In the genomic region with DNA sequence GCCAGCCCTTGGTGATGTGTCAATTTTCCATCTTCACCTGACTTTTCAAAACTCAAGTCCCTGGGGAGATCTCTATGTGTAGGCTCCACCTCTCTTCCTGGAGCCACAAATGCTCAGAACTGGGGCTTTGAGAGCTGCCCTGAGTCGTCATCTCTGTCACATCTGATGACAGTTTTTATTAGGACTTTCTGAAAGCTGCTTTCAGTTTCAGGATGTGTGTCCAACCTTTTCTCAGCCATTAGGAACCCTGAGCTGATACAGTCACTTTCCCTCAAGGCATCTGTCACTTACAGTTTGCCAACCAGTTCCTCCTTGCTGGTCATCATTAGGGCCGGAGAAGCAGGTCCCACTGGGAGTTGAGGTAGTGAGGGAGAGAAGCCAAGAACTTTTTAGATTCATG, we compare ENCODE assay signal across 29 cellular contexts.
DNase-seq lines count a peak whose midpoint lies in the region; ATAC-seq and TF ChIP-seq lines count a peak whose summit lies in the region.
"Had no signal": no experiment of that assay in that cellular context is flagged by ENCODE, and none has a peak within 500 bp of the region (broad histone marks: within the 10 kb centered on the region; RNA-seq: fewer than 3 reads in every experiment).

No MANE protein-coding gene starts in this region.

- WGBS in sigmoid colon, 2 donors, result 48 to 75% methylated on average over 2 of the region's 2 CpGs

- H3K36me3 ChIP-seq in sigmoid colon, result no peaks in the 10 kb centered on the region
- H3K36me3 ChIP-seq: HAP-1, suprapubic skin had no signal

- TF ChIP-seq POLR2A in sigmoid colon (IDR thresholded peaks at IDR 0.05), result no peak

- peaks cover 15% of the 10 kb centered on the region for H3K9me3 Mint-ChIP-seq in osteocyte (ENCODE audit: unreplicated experiment)
- no peaks in the 10 kb centered on the region for H3K9me3 Mint-ChIP-seq in activated naive CD8-positive, alpha-beta T cell treated with anti-CD3 and anti-CD28 coated beads for 36 hours
- H3K9me3 Mint-ChIP-seq: T-helper 1 cell treated with Interleukin-12 subunit alpha and Interleukin-12 subunit beta and Interleukin-4 antibody, amounts not matched to agents 30 μg/mL and 1 μg/mL, for 36 hours had no signal

- H3K4me1 Mint-ChIP-seq in osteocyte (ENCODE audit: unreplicated experiment), result no peaks in the 10 kb centered on the region
- H3K4me1 Mint-ChIP-seq in activated naive CD8-positive, alpha-beta T cell treated with anti-CD3 and anti-CD28 coated beads for 36 hours, result no peaks in the 10 kb centered on the region
- H3K4me1 Mint-ChIP-seq: activated B cell treated with CpG ODN at 0.5 μM for 24 hours; activated CD8-positive, alpha-beta memory T cell treated with anti-CD3 and anti-CD28 coated beads, Interleukin-2, amount 10 ng/mL, durations not matched to agents 7 days and 5 days; immature natural killer cell; memory B cell; nephron progenitor cell had no signal

- no peak overlapping the region for H3K27ac Mint-ChIP-seq in osteocyte (ENCODE audit: unreplicated experiment)
- no peak overlapping the region for H3K27ac Mint-ChIP-seq in activated naive CD8-positive, alpha-beta T cell treated with anti-CD3 and anti-CD28 coated beads for 36 hours
- H3K27ac Mint-ChIP-seq: activated B cell treated with CpG ODN at 0.5 μM for 24 hours; activated CD8-positive, alpha-beta memory T cell treated with anti-CD3 and anti-CD28 coated beads, Interleukin-2, amount 10 ng/mL, durations not matched to agents 7 days and 5 days; effector memory CD8-positive, alpha-beta T cell; immature natural killer cell; memory B cell; nephron progenitor cell; T-helper 1 cell treated with Interleukin-12 subunit alpha and Interleukin-12 subunit beta and Interleukin-4 antibody, amounts not matched to agents 30 μg/mL and 1 μg/mL, for 36 hours had no signal

- no peak overlapping the region for H3K4me3 Mint-ChIP-seq in osteocyte (ENCODE audit: unreplicated experiment)
- H3K4me3 Mint-ChIP-seq in activated naive CD8-positive, alpha-beta T cell treated with anti-CD3 and anti-CD28 coated beads for 36 hours, result no peak overlapping the region
- H3K4me3 Mint-ChIP-seq: activated B cell treated with CpG ODN at 0.5 μM for 24 hours; activated CD8-positive, alpha-beta memory T cell treated with anti-CD3 and anti-CD28 coated beads, Interleukin-2, amount 10 ng/mL, durations not matched to agents 7 days and 5 days; effector memory CD8-positive, alpha-beta T cell; immature natural killer cell; memory B cell; nephron progenitor cell; T-helper 1 cell treated with Interleukin-12 subunit alpha and Interleukin-12 subunit beta and Interleukin-4 antibody, amounts not matched to agents 30 μg/mL and 1 μg/mL, for 36 hours had no signal

- H3K4me3 ChIP-seq in sigmoid colon, result no peak overlapping the region
- H3K4me3 ChIP-seq: HAP-1, suprapubic skin had no signal

- H3K27ac ChIP-seq in sigmoid colon, result no peak overlapping the region
- H3K27ac ChIP-seq: KMS-11, suprapubic skin had no signal

- no peaks in the 10 kb centered on the region for H3K27me3 Mint-ChIP-seq in osteocyte (ENCODE audit: unreplicated experiment)
- H3K27me3 Mint-ChIP-seq in activated naive CD8-positive, alpha-beta T cell treated with anti-CD3 and anti-CD28 coated beads for 36 hours, result no peaks in the 10 kb centered on the region
- H3K27me3 Mint-ChIP-seq: activated B cell treated with CpG ODN at 0.5 μM for 24 hours; activated CD8-positive, alpha-beta memory T cell treated with anti-CD3 and anti-CD28 coated beads, Interleukin-2, amount 10 ng/mL, durations not matched to agents 7 days and 5 days; effector memory CD8-positive, alpha-beta T cell; memory B cell had no signal

- no peak for TF ChIP-seq EP300 in sigmoid colon (IDR thresholded peaks at IDR 0.05)

- peak; percentile 59 for ATAC-seq in GM18909 (IDR thresholded peaks at IDR 0.05; ENCODE audit: poor library complexity, unreplicated experiment)
- peak; percentile 80 for ATAC-seq in GM21529 (IDR thresholded peaks at IDR 0.05; ENCODE audit: unreplicated experiment)
- ATAC-seq in HG03196 (IDR thresholded peaks at IDR 0.05; ENCODE audit: unreplicated experiment), result peak; percentile 48
- ATAC-seq: activated CD8-positive, alpha-beta memory T cell treated with anti-CD3 and anti-CD28 coated beads, Interleukin-2, amount 10 ng/mL, durations not matched to agents 7 days and 5 days; effector memory CD8-positive, alpha-beta T cell; left cardiac atrium had no signal

- no peaks in the 10 kb centered on the region for H3K4me1 ChIP-seq in sigmoid colon
- H3K4me1 ChIP-seq: HAP-1, suprapubic skin had no signal

- H3K9me3 ChIP-seq in sigmoid colon, result no peaks in the 10 kb centered on the region
- H3K9me3 ChIP-seq: HAP-1, SK-N-SH, suprapubic skin had no signal

- TF ChIP-seq CTCF in osteocyte (IDR thresholded peaks at IDR 0.05) (no peak), sigmoid colon (IDR thresholded peaks at IDR 0.05) (no peak)

- H3K36me3 Mint-ChIP-seq in osteocyte (ENCODE audit: unreplicated experiment), result no peaks in the 10 kb centered on the region
- no peaks in the 10 kb centered on the region for H3K36me3 Mint-ChIP-seq in activated naive CD8-positive, alpha-beta T cell treated with anti-CD3 and anti-CD28 coated beads for 36 hours
- H3K36me3 Mint-ChIP-seq: activated CD8-positive, alpha-beta memory T cell treated with anti-CD3 and anti-CD28 coated beads, Interleukin-2, amount 10 ng/mL, durations not matched to agents 7 days and 5 days; immature natural killer cell; memory B cell had no signal

- no peaks in the 10 kb centered on the region for H3K27me3 ChIP-seq in sigmoid colon
- H3K27me3 ChIP-seq: suprapubic skin had no signal

- intact Hi-C loops in sigmoid colon (cut with DNase I), result no loop called here

- DNase-seq in osteocyte (ENCODE audit: extremely low spot score, unreplicated experiment) (peak; percentile 34), sigmoid colon (no peak), NCI-H146 treated with DMSO at 0.1 percent for 48 hours (lab: John Stamatoyannopoulos, UW; ENCODE audit: unreplicated experiment) (no peak)
- no peak for DNase-seq in stimulated activated CD4-positive, alpha-beta T cell treated with anti-CD3 and anti-CD28 coated beads, Interleukin-2, amount 100 ng/mL, for 24 hours
- DNase-seq in activated naive CD8-positive, alpha-beta T cell treated with anti-CD3 and anti-CD28 coated beads for 36 hours, result no peak
- DNase-seq: activated B cell treated with CpG ODN at 0.5 μM for 24 hours; activated CD8-positive, alpha-beta memory T cell treated with anti-CD3 and anti-CD28 coated beads, Interleukin-2, amount 10 ng/mL, durations not matched to agents 7 days and 5 days; activated naive CD4-positive, alpha-beta T cell; central memory CD4-positive, alpha-beta T cell; DMS53; effector memory CD8-positive, alpha-beta T cell; immature natural killer cell; left cardiac atrium; NCI-H2081; NCI-H2227 treated with DMSO at 0.1 percent for 48 hours; NCI-H526; nephron progenitor cell; NK-92 treated with Interleukin-12 subunit alpha and Interleukin-12 subunit beta, amount 100 ng/mL, for 24 hours; SK-N-SH; stimulated activated CD4-positive, alpha-beta T cell treated with anti-CD3 and anti-CD28 coated beads, Interleukin-15, amount 100 ng/mL, for 24 hours; stimulated activated naive CD4-positive, alpha-beta T cell had no signal
